16 cellular contexts compared by ENCODE assay signal in the genomic region with DNA sequence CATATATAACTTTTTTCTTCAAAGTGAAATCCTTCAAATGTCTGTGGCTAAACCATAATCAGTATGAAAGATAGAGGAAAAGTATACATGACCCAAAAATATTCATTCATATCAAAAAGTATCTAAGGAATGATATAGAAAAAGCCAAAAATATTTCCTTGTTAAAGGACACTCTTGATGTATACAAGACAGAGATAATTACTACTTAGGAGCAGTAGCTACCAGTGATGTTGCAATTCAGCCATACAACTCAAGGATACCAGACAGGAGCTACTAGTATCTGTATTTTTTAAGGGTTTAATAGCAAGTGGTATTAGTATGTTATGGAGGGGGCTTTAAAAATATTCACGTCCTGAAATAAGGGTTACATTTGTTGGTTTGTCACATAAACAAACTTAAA. TPM values are rescaled to one million over a fixed set of nuclear protein-coding genes. Genes with fewer than 3 reads are reported as not detected.
A peak's percentile ranks its signal among the peaks of the same experiment; 100 is the strongest.
DNase-seq lines count a peak whose midpoint lies in the region; ATAC-seq and TF ChIP-seq lines count a peak whose summit lies in the region.
"Had no signal": no experiment of that assay in that cellular context is flagged by ENCODE, and none has a peak within 500 bp of the region (broad histone marks: within the 10 kb centered on the region; RNA-seq: fewer than 3 reads in every experiment).

No MANE protein-coding gene starts in this region.

- H3K36me3 Mint-ChIP-seq in activated T-cell treated with anti-CD3 and anti-CD28 coated beads, Interleukin-2, amount 50 U/mL, for 72 hours (ENCODE audit: insufficient read depth in 2 of 2) = peaks cover 3 to 16% of the 10 kb centered on the region in 2 donors
- peaks cover 43% of the 10 kb centered on the region for H3K36me3 Mint-ChIP-seq in activated T-cell treated with anti-CD3 and anti-CD28 coated beads, Interleukin-2, amount 50 U/mL, for 4 hours (ENCODE audit: insufficient read depth)

- H3K27ac Mint-ChIP-seq in activated T-cell treated with anti-CD3 and anti-CD28 coated beads, Interleukin-2, amount 50 U/mL, for 72 hours = peak overlapping the region; percentile 81
- H3K27ac Mint-ChIP-seq: B cell, H9 had no signal

- no peak for ATAC-seq in activated T-cell treated with anti-CD3 and anti-CD28 coated beads, Interleukin-2, amount 50 U/mL, for 72 hours (replicated peaks in 1 of 2)
- no peak for ATAC-seq in activated T-cell treated with anti-CD3 and anti-CD28 coated beads, Interleukin-2, amount 50 U/mL, for 4 hours
- ATAC-seq in HG02678 (IDR thresholded peaks at IDR 0.05; ENCODE audit: unreplicated experiment) = no peak
- no peak for ATAC-seq in omental fat pad (ENCODE audit: low FRiP score)

- H3K9me3 ChIP-seq in adipocyte (ENCODE audit: control insufficient read depth, low read length) = no peaks in the 10 kb centered on the region

- H3K27me3 ChIP-seq in adipocyte (replicated peaks; ENCODE audit: control insufficient read depth, insufficient read depth, low read length) = no peaks in the 10 kb centered on the region

- peaks cover 17% of the 10 kb centered on the region for H3K4me1 Mint-ChIP-seq in activated T-cell treated with anti-CD3 and anti-CD28 coated beads, Interleukin-2, amount 50 U/mL, for 72 hours (ENCODE audit: low read depth)
- peaks cover 11% of the 10 kb centered on the region for H3K4me1 Mint-ChIP-seq in activated T-cell treated with anti-CD3 and anti-CD28 coated beads, Interleukin-2, amount 50 U/mL, for 4 hours (ENCODE audit: low read depth)
- H3K4me1 Mint-ChIP-seq: B cell, H9 had no signal

- no peak overlapping the region for H3K9ac ChIP-seq in adipocyte (ENCODE audit: low read length)

- H3K4me3 Mint-ChIP-seq in activated T-cell treated with anti-CD3 and anti-CD28 coated beads, Interleukin-2, amount 50 U/mL, for 72 hours = no peak overlapping the region
- no peak overlapping the region for H3K4me3 Mint-ChIP-seq in activated T-cell treated with anti-CD3 and anti-CD28 coated beads, Interleukin-2, amount 50 U/mL, for 4 hours
- H3K4me3 Mint-ChIP-seq: B cell; CD4-positive, alpha-beta memory T cell; H9 had no signal

- H3K4me1 ChIP-seq in adipocyte (ENCODE audit: control insufficient read depth, insufficient read depth, low read length) = peaks cover 7% of the 10 kb centered on the region

- no peak for DNase-seq in activated T-cell treated with anti-CD3 and anti-CD28 coated beads, Interleukin-2, amount 50 U/mL, for 72 hours
- DNase-seq in activated T-cell treated with anti-CD3 and anti-CD28 coated beads, Interleukin-2, amount 50 U/mL, for 4 hours = no peak
- DNase-seq in adipocyte (ENCODE audit: low read depth) (peak; percentile 16), iris pigment epithelial cell (ENCODE audit: low read depth) (peak; percentile 22), omental fat pad (ENCODE audit: low spot score) (no peak)
- DNase-seq in activated naive CD4-positive, alpha-beta T cell treated with anti-CD3 and anti-CD28 coated beads, Interleukin-2, amount 50 U/mL, for 16 hours = no peak
- DNase-seq: 8988T; ACHN; C1 segment of cervical spinal cord; CD4-positive, alpha-beta memory T cell; DMS79; EL; GOT3; H9 had no signal

- no peak overlapping the region for H3K4me3 ChIP-seq in adipocyte (ENCODE audit: low read length)

- TF ChIP-seq CTCF in omental fat pad (IDR thresholded peaks at IDR 0.05) = no peak

- no peaks in the 10 kb centered on the region for H3K27me3 Mint-ChIP-seq in activated T-cell treated with anti-CD3 and anti-CD28 coated beads, Interleukin-2, amount 50 U/mL, for 72 hours (ENCODE audit: low read depth)
- no peaks in the 10 kb centered on the region for H3K27me3 Mint-ChIP-seq in activated T-cell treated with anti-CD3 and anti-CD28 coated beads, Interleukin-2, amount 50 U/mL, for 4 hours (ENCODE audit: low read depth)
- H3K27me3 Mint-ChIP-seq: B cell; CD4-positive, alpha-beta memory T cell had no signal

- no peaks in the 10 kb centered on the region for H3K9me3 Mint-ChIP-seq in activated T-cell treated with anti-CD3 and anti-CD28 coated beads, Interleukin-2, amount 50 U/mL, for 72 hours
- H3K9me3 Mint-ChIP-seq in activated T-cell treated with anti-CD3 and anti-CD28 coated beads, Interleukin-2, amount 50 U/mL, for 4 hours = no peaks in the 10 kb centered on the region
- H3K9me3 Mint-ChIP-seq: H9 had no signal

- H3K36me3 ChIP-seq in adipocyte (ENCODE audit: control insufficient read depth, insufficient read depth, low read length, severe bottlenecking) = peaks cover 77% of the 10 kb centered on the region

RNA-seq across cellular contexts. Expression of gene FBXL22, which starts 37.0 kb away (rescaled TPM):
- total RNA-seq in activated T-cell treated with anti-CD3 and anti-CD28 coated beads, Interleukin-2, amount 50 U/mL, for 72 hours = 1 to 10 TPM in 1 of 2 donors, under 1 TPM in 1; 0.79 to 1.3 TPM
- 1 to 10 TPM in 1 of 3 donors, under 1 TPM in 2; 0.79 to 1.2 (median 0.87) TPM for total RNA-seq in activated T-cell treated with anti-CD3 and anti-CD28 coated beads, Interleukin-2, amount 50 U/mL, for 4 hours
- total RNA-seq in omental fat pad = 1 to 10 TPM in 1 of 4 donors, under 1 TPM in 2, not detected in 1; 0.56 to 2.8 (median 0.60) TPM

Comparison
In these comparisons a context has a peak if more than half of its experiments do, and no peak if none do; other contexts are left out.
1. DNase-seq: peak in adipocyte (single experiment) and iris pigment epithelial cell (single experiment); none in activated T-cell treated with anti-CD3 and anti-CD28 coated beads, Interleukin-2, amount 50 U/mL, for 72 hours (0 of 2), activated T-cell treated with anti-CD3 and anti-CD28 coated beads, Interleukin-2, amount 50 U/mL, for 4 hours (single experiment), activated naive CD4-positive, alpha-beta T cell treated with anti-CD3 and anti-CD28 coated beads, Interleukin-2, amount 50 U/mL, for 16 hours (single experiment) and omental fat pad (single experiment).